8 cellular contexts compared by ENCODE assay signal in genomic region chr1:99850458-99850974, GRCh38. TPM values are rescaled to one million over a fixed set of nuclear protein-coding genes. Genes with fewer than 3 reads are reported as not detected.
A peak's percentile ranks its signal among the peaks of the same experiment; 100 is the strongest.
DNase-seq lines count a peak whose midpoint lies in the region; ATAC-seq and TF ChIP-seq lines count a peak whose summit lies in the region.

No MANE protein-coding gene starts in this region.

- TF ChIP-seq CTCF in body of pancreas (IDR thresholded peaks at IDR 0.05) (no peak), left lung (IDR thresholded peaks at IDR 0.05) (no peak), testis (IDR thresholded peaks at IDR 0.05) (no peak)

- H3K27me3 ChIP-seq in body of pancreas (no peaks in the 10 kb centered on the region), left lung (no peaks in the 10 kb centered on the region), testis (no peaks in the 10 kb centered on the region)

- no peaks in the 10 kb centered on the region for H3K9me3 Mint-ChIP-seq in IgD-negative memory B cell

- H3K4me1 ChIP-seq in body of pancreas (peaks cover 7% of the 10 kb centered on the region), left lung (peaks cover 6 to 17% of the 10 kb centered on the region in 2 donors), testis (no peaks in the 10 kb centered on the region)

- H3K27me3 Mint-ChIP-seq in IgD-negative memory B cell: no peaks in the 10 kb centered on the region

- intact Hi-C loops in body of pancreas (cut with DNase I) (no loop called here), left lung (cut with DNase I) (no loop called here), testis (cut with DNase I; ENCODE audit: low total_unique reads) (no loop called here)

- H3K36me3 ChIP-seq in body of pancreas (replicated peaks in 1 of 2; ENCODE audit: insufficient read depth in 1 of 2, low read depth in 2 of 2) (no peaks in the 10 kb centered on the region), left lung (peaks cover 0 to 12% of the 10 kb centered on the region in 2 donors), testis (ENCODE audit: low read depth, missing control alignments) (no peaks in the 10 kb centered on the region)

- H3K4me1 Mint-ChIP-seq in IgD-negative memory B cell: peaks cover 19 to 32% (median 24%) of the 10 kb centered on the region in 3 donors

- H3K4me3 ChIP-seq in body of pancreas (peak overlapping the region; percentile 83 to 90), left lung (peak overlapping the region; percentile 58 to 78), testis (peak overlapping the region; percentile 91 to 97)

- in situ Hi-C loops in ACHN (cut with HindIII; ENCODE audit: low pct_ligation_motif_present, low pct_unique_long_range_greater_than_20kb, low sequenced_read_pairs): no loop called here

- TF ChIP-seq POLR2A in body of pancreas (IDR thresholded peaks at IDR 0.05): no peak
- TF ChIP-seq POLR2A in testis (IDR thresholded peaks at IDR 0.05): no peak

- H3K27ac ChIP-seq in body of pancreas (peak overlapping the region; percentile 61 to 89 (median 80)), left lung (peak overlapping the region; percentile 87), testis (peak overlapping the region; percentile 80 to 86)

- 1 to 2% methylated on average over 10 to 11 of the region's 11 CpGs for WGBS in body of pancreas, 2 donors
- 1 to 2% methylated on average over 11 of the region's 11 CpGs for WGBS in testis, 2 donors

- peaks cover 5% of the 10 kb centered on the region for H3K36me3 Mint-ChIP-seq in IgD-negative memory B cell

- no peaks in the 10 kb centered on the region for H3K9me3 ChIP-seq in body of pancreas
- H3K9me3 ChIP-seq in left lung: no peaks in the 10 kb centered on the region
- no peaks in the 10 kb centered on the region for H3K9me3 ChIP-seq in testis

- ATAC-seq in GM19035 (IDR thresholded peaks at IDR 0.05; ENCODE audit: unreplicated experiment): peak; percentile 4
- ATAC-seq in body of pancreas: no peak
- ATAC-seq in left lung: peak; percentile 19

- peak overlapping the region; percentile 48 to 96 (median 76) for H3K27ac Mint-ChIP-seq in IgD-negative memory B cell

- H3K4me3 Mint-ChIP-seq in IgD-negative memory B cell: peak overlapping the region; percentile 93 to 98 (median 97)

- DNase-seq in ACHN: peak; percentile 12
- peak in 2 of 4 donors; percentile 9 to 11 for DNase-seq in body of pancreas
- DNase-seq in left lung: no peak
- DNase-seq in testis: peak; percentile 24
- DNase-seq in retina: no peak
- DNase-seq in NCI-H774 (lab: John Stamatoyannopoulos, UW): no peak

RNA-seq across cellular contexts. Expression of gene AGL, which starts 0.4 kb away (rescaled TPM):
- polyA plus RNA-seq in IgD-negative memory B cell: 8.1 TPM
- 10 to 100 TPM in 1 of 2 donors, 1 to 10 TPM in 1; 6.3 to 10.4 TPM for total RNA-seq in body of pancreas
- 10 to 100 TPM; 16.9 to 38.4 TPM for total RNA-seq in left lung
- total RNA-seq in testis: 10 to 100 TPM; 16.7 to 19.6 TPM
- polyA plus RNA-seq in testis (ENCODE audit: insufficient read depth, low read depth, low replicate concordance): 7.1 TPM

Comparison
In these comparisons a context has a peak if more than half of its experiments do, and no peak if none do; other contexts are left out.
1. DNase-seq: peak in ACHN (single experiment) and testis (single experiment); none in left lung (0 of 2), retina (single experiment) and NCI-H774 (single experiment).
2. Peak in every context shown above with its lines, with median percentiles within 50 percentile points of each other: H3K27ac ChIP-seq and H3K4me3 ChIP-seq.